ENCODE assay signal across 8 cellular contexts in the genomic region with DNA sequence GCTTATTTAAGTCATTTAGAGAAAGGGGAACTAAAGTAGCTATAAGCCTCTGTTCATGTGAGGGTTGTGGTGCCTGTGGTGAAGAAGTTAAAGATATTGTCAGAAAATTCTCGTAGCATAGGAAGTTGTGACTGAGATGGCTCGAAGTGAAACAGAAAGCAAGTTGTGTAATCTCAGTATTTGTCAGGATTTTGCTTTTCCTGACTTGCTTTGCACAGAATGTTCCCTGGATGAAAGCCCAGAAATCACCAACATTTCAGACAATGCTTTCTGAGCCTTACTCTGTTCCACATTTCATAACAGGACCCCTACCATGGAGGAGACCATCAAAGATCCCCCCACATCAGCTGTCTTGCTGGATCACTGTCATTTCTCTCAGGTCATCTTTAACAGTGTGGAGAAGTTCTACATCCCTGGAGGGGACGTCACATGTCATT. TPM values are rescaled to one million over a fixed set of nuclear protein-coding genes. Genes with fewer than 3 reads are reported as not detected.
A peak's percentile ranks its signal among the peaks of the same experiment; 100 is the strongest.
DNase-seq lines count a peak whose midpoint lies in the region; ATAC-seq, FAIRE-seq and TF ChIP-seq lines count a peak whose summit lies in the region.

No MANE protein-coding gene starts in this region.

- FAIRE-seq in endothelial cell of umbilical vein (lab: Jason Lieb, UNC), result peak; percentile 94

- H3K36me3 ChIP-seq in endothelial cell of umbilical vein (ENCODE audit: control insufficient read depth in 2 of 2, extremely low read depth in 1 of 2, insufficient read depth in 2 of 2, low read length in 2 of 2) (peaks cover 0 to 2% of the 10 kb centered on the region in 2 experiments), neuronal stem cell (replicated peaks in 1 of 2; ENCODE audit: control insufficient read depth in 2 of 2, insufficient read depth in 2 of 2, low read length in 2 of 2) (peaks cover 0 to 6% of the 10 kb centered on the region in 2 donors)

- no peaks in the 10 kb centered on the region for H3K9me1 ChIP-seq in endothelial cell of umbilical vein (replicated peaks; ENCODE audit: control insufficient read depth, extremely low read depth, insufficient read depth, low read length)

- peaks cover 5% of the 10 kb centered on the region for H3K79me1 ChIP-seq in neuronal stem cell (ENCODE audit: low read depth, low read length)

- no peaks in the 10 kb centered on the region for H3K9me3 Mint-ChIP-seq in natural killer cell

- no CpG with 5 or more reads among the region's 3 CpGs for WGBS in neuronal stem cell (ENCODE audit: extremely low coverage in 2 of 2, insufficient read length in 2 of 2, insufficient replicate concordance in 1 of 2), 2 donors

- H3K9me3 ChIP-seq in endothelial cell of umbilical vein (replicated peaks; ENCODE audit: control insufficient read depth, insufficient read depth, low read length) (no peaks in the 10 kb centered on the region), neuronal stem cell (replicated peaks in 1 of 2; ENCODE audit: control insufficient read depth in 2 of 2, insufficient read depth in 1 of 2, low read depth in 1 of 2, low read length in 2 of 2) (no peaks in the 10 kb centered on the region)

- dilution Hi-C loops in endothelial cell of umbilical vein (cut with MboI; ENCODE audit: extremely low pct_ligation_motif_present, low sequenced_read_pairs), result no loop called here

- no peak overlapping the region for H4K8ac ChIP-seq in neuronal stem cell (ENCODE audit: low read depth, low read length)

- no peak overlapping the region for H3K23ac ChIP-seq in neuronal stem cell (ENCODE audit: low read depth, low read length, poor library complexity)

- H3K27me3 Mint-ChIP-seq in natural killer cell (ENCODE audit: low read depth in 2 of 2), result no peaks in the 10 kb centered on the region

- H3K14ac ChIP-seq in neuronal stem cell (ENCODE audit: low read length), result no peak overlapping the region

- H3K4me1 ChIP-seq in endothelial cell of umbilical vein (ENCODE audit: control insufficient read depth, extremely low read depth, insufficient read depth, low read length) (peaks cover 18% of the 10 kb centered on the region), neuronal stem cell (ENCODE audit: control insufficient read depth in 2 of 2, insufficient read depth in 1 of 2, low read depth in 1 of 2, low read length in 2 of 2) (peaks cover 0 to 6% of the 10 kb centered on the region in 2 donors)

- intact Hi-C loops in endothelial cell of umbilical vein (cut with micrococcal nuclease) (no loop called here), natural killer cell (cut with micrococcal nuclease) (loop anchor here (1.0 kb wide), 1 partner anchor 10 kb away; a partner anchor contains a TSS)

- no peak overlapping the region for H3K4ac ChIP-seq in neuronal stem cell (ENCODE audit: low read length)

- H2BK12ac ChIP-seq in neuronal stem cell (ENCODE audit: low read length), result no peak overlapping the region

- H3K27me3 ChIP-seq in endothelial cell of umbilical vein (ENCODE audit: control insufficient read depth in 2 of 2, insufficient read depth in 2 of 2, low read length in 2 of 2), result no peaks in the 10 kb centered on the region
- H3K27me3 ChIP-seq in neuronal stem cell (ENCODE audit: control insufficient read depth in 3 of 3, insufficient read depth in 3 of 3, low read depth in 1 of 3, low read length in 3 of 3), result no peaks in the 10 kb centered on the region

- H3K4me1 Mint-ChIP-seq in natural killer cell, result peaks cover 38 to 42% of the 10 kb centered on the region in 2 donors

- H3K27ac Mint-ChIP-seq in natural killer cell, result peak overlapping the region; percentile 90 to 92

- CTCF ChIA-PET in endothelial cell of umbilical vein (lab: Charles Lee), result interaction anchor here (0.7 to 2.9 kb wide), 7 partner anchors 10 to 117 kb away, joined by 3 to 12 read pairs (median 4); a partner anchor contains a TSS
- CTCF ChIA-PET in HEK293T (lab: Yijun Ruan, JAX), result no interaction called here

- no peak for TF ChIP-seq CTCF in endothelial cell of umbilical vein (IDR thresholded peaks at IDR 0.05; ENCODE audit: extremely low read depth in 1 of 2, insufficient read depth in 1 of 2, low read depth in 1 of 2, low read length in 2 of 2)
- no peak for TF ChIP-seq CTCF in natural killer cell (IDR thresholded peaks at IDR 0.05)

- H3K4me3 Mint-ChIP-seq in natural killer cell, result peak overlapping the region; percentile 87

- H3K4me3 ChIP-seq in endothelial cell of umbilical vein (replicated peaks in 1 of 3; ENCODE audit: insufficient read depth in 1 of 3, low read depth in 1 of 3, low read length in 3 of 3), result peak overlapping the region; percentile 18 to 75 (median 37)
- no peak overlapping the region for H3K4me3 ChIP-seq in neuronal stem cell (ENCODE audit: low read length in 2 of 2)

- peaks cover 5% of the 10 kb centered on the region for H3K79me2 ChIP-seq in endothelial cell of umbilical vein (ENCODE audit: control insufficient read depth, insufficient read depth, low read length)

- H4K91ac ChIP-seq in neuronal stem cell (ENCODE audit: low read depth, low read length, poor library complexity), result no peak overlapping the region

- no peak overlapping the region for H2BK5ac ChIP-seq in neuronal stem cell (ENCODE audit: low read length)

- peaks cover 8% of the 10 kb centered on the region for H3K36me3 Mint-ChIP-seq in natural killer cell

- TF ChIP-seq POLR2A in endothelial cell of umbilical vein (IDR thresholded peaks at IDR 0.05; ENCODE audit: low read depth, low read length), result no peak

- DNase-seq in stimulated activated CD4-positive, alpha-beta T cell treated with anti-CD3 and anti-CD28 coated beads, Interleukin-4, amount 100 ng/mL, for 24 hours, result peak; percentile 41
- DNase-seq in stimulated activated CD4-positive, alpha-beta T cell treated with anti-CD3 and anti-CD28 coated beads, Interleukin-2, amount 100 ng/mL, for 48 hours, result no peak
- peak; percentile 85 for DNase-seq in SKM-1 (lab: John Stamatoyannopoulos, UW; ENCODE audit: unreplicated experiment)
- DNase-seq in endothelial cell of umbilical vein (ENCODE audit: low read depth, low spot score), result peak; percentile 80
- no peak for DNase-seq in natural killer cell
- no peak for DNase-seq in HEK293T (ENCODE audit: extremely low spot score)
- DNase-seq in neuronal stem cell (ENCODE audit: low spot score), result no peak

- H3K4me2 ChIP-seq in endothelial cell of umbilical vein (ENCODE audit: insufficient read depth, low read length), result peak overlapping the region; percentile 98
- no peak overlapping the region for H3K4me2 ChIP-seq in neuronal stem cell (ENCODE audit: insufficient read depth, low read length, poor library complexity, severe bottlenecking)

- no peak overlapping the region for H2BK15ac ChIP-seq in neuronal stem cell (ENCODE audit: low read length)

- H2AFZ ChIP-seq in endothelial cell of umbilical vein (ENCODE audit: low read depth, low read length) (peak overlapping the region; percentile 56), neuronal stem cell (ENCODE audit: low read length) (no peak overlapping the region)

- no peaks in the 10 kb centered on the region for H4K20me1 ChIP-seq in endothelial cell of umbilical vein (replicated peaks; ENCODE audit: control insufficient read depth, extremely low read depth, insufficient read depth, low read length)

- no peak overlapping the region for H3K18ac ChIP-seq in neuronal stem cell (ENCODE audit: low read length)

- peak; percentile 68 for ATAC-seq in HG03045 (IDR thresholded peaks at IDR 0.05; ENCODE audit: unreplicated experiment)
- ATAC-seq in natural killer cell, result peak; percentile 88 to 94 (median 91)

- H3K27ac ChIP-seq in endothelial cell of umbilical vein (ENCODE audit: insufficient read depth, low read depth, low read length), result peak overlapping the region; percentile 60
- no peak overlapping the region for H3K27ac ChIP-seq in neuronal stem cell (replicated peaks; ENCODE audit: low read length)

- H3K9ac ChIP-seq in endothelial cell of umbilical vein (replicated peaks; ENCODE audit: extremely low read depth, insufficient read depth, low read length) (peak overlapping the region; percentile 75), neuronal stem cell (ENCODE audit: low read depth, low read length, poor library complexity) (no peak overlapping the region)

- H2AK5ac ChIP-seq in neuronal stem cell (ENCODE audit: low read depth, low read length), result no peak overlapping the region

- no TSS peak for BruUV-seq in endothelial cell of umbilical vein (replicated peaks; lab: Mats Ljungman, UMichigan)

- POLR2A ChIA-PET in endothelial cell of umbilical vein (lab: Charles Lee) (interaction anchor here (0.7 kb wide), 3 partner anchors 8 to 236 kb away, joined by 3 to 5 read pairs (median 4); no protein-coding TSS in a partner anchor), HEK293T (lab: Yijun Ruan, JAX) (no interaction called here)

- no peak overlapping the region for H2BK120ac ChIP-seq in neuronal stem cell (ENCODE audit: low read depth, low read length)

RNA-seq across cellular contexts. Expression of a gene that starts 10.6 kb away (rescaled TPM):
- total RNA-seq in endothelial cell of umbilical vein, result 52.1 and 64.9 TPM in 2 replicates
- 20.6 and 22.0 TPM in 2 replicates for polyA plus RNA-seq in endothelial cell of umbilical vein
- polyA plus RNA-seq in endothelial cell of umbilical vein (2011; cell fraction: cytosol; rRNA removed), result 27.5 and 28.6 TPM in 2 replicates
- polyA plus RNA-seq in endothelial cell of umbilical vein (2011; cell fraction: nucleus; rRNA removed), result 41.7 and 53.4 TPM in 2 replicates
- polyA plus RNA-seq in endothelial cell of umbilical vein (2012), result 70.8 and 79.8 TPM in 2 replicates
- 83.3 and 99.1 TPM in 2 replicates for polyA minus RNA-seq in endothelial cell of umbilical vein
- 16.2 TPM for polyA minus RNA-seq in endothelial cell of umbilical vein (2011; cell fraction: cytosol; rRNA and poly(A)+ RNA removed)
- polyA minus RNA-seq in endothelial cell of umbilical vein (2011; cell fraction: nucleus; rRNA and poly(A)+ RNA removed), result 26.9 and 52.9 TPM in 2 replicates
- 100 to 1,000 TPM; 175 to 188 (median 179) TPM for total RNA-seq in natural killer cell
- 26.0 TPM for polyA plus RNA-seq in neuronal stem cell (2013, experiment 1 of 2)
- 24.4 TPM for polyA plus RNA-seq in neuronal stem cell (2013, experiment 2 of 2)

RNA-seq across cellular contexts. Expression of a gene that starts 24.4 kb away (rescaled TPM):
- total RNA-seq in endothelial cell of umbilical vein, result not detected in 2 replicates
- polyA plus RNA-seq in endothelial cell of umbilical vein, result not detected in 2 replicates
- not detected in 2 replicates for polyA plus RNA-seq in endothelial cell of umbilical vein (2011; cell fraction: cytosol; rRNA removed)
- not detected in 2 replicates for polyA plus RNA-seq in endothelial cell of umbilical vein (2011; cell fraction: nucleus; rRNA removed)
- polyA plus RNA-seq in endothelial cell of umbilical vein (2012), result not detected in 2 replicates
- not detected in 2 replicates for polyA minus RNA-seq in endothelial cell of umbilical vein
- polyA minus RNA-seq in endothelial cell of umbilical vein (2011; cell fraction: cytosol; rRNA and poly(A)+ RNA removed), result not detected
- not detected in 2 replicates for polyA minus RNA-seq in endothelial cell of umbilical vein (2011; cell fraction: nucleus; rRNA and poly(A)+ RNA removed)
- total RNA-seq in natural killer cell, result not detected
- 0.60 TPM for polyA plus RNA-seq in neuronal stem cell (2013, experiment 1 of 2)
- polyA plus RNA-seq in neuronal stem cell (2013, experiment 2 of 2), result 0.43 TPM

RNA-seq across cellular contexts. Expression of a gene that starts 51.2 kb away (rescaled TPM):
- total RNA-seq in endothelial cell of umbilical vein (93.8 and 95.1 TPM in 2 replicates), natural killer cell (10 to 100 TPM; 28.2 to 34.9 (median 34.5) TPM)
- polyA plus RNA-seq in endothelial cell of umbilical vein, result 704 and 802 TPM in 2 replicates
- polyA plus RNA-seq in endothelial cell of umbilical vein (2011; cell fraction: cytosol; rRNA removed), result 372 and 482 TPM in 2 replicates
- 124 and 142 TPM in 2 replicates for polyA plus RNA-seq in endothelial cell of umbilical vein (2011; cell fraction: nucleus; rRNA removed)
- 203 and 212 TPM in 2 replicates for polyA plus RNA-seq in endothelial cell of umbilical vein (2012)
- 151 and 152 TPM in 2 replicates for polyA minus RNA-seq in endothelial cell of umbilical vein
- polyA minus RNA-seq in endothelial cell of umbilical vein (2011; cell fraction: cytosol; rRNA and poly(A)+ RNA removed), result 85.4 TPM
- 19.4 and 23.7 TPM in 2 replicates for polyA minus RNA-seq in endothelial cell of umbilical vein (2011; cell fraction: nucleus; rRNA and poly(A)+ RNA removed)
- 115 TPM for polyA plus RNA-seq in neuronal stem cell (2013, experiment 1 of 2)
- 101 TPM for polyA plus RNA-seq in neuronal stem cell (2013, experiment 2 of 2)

Comparison
In these comparisons a context has a peak if more than half of its experiments do, and no peak if none do; other contexts are left out.
1. DNase-seq: peak in stimulated activated CD4-positive, alpha-beta T cell treated with anti-CD3 and anti-CD28 coated beads, Interleukin-4, amount 100 ng/mL, for 24 hours (single experiment), SKM-1 (single experiment) and endothelial cell of umbilical vein (single experiment); none in stimulated activated CD4-positive, alpha-beta T cell treated with anti-CD3 and anti-CD28 coated beads, Interleukin-2, amount 100 ng/mL, for 48 hours (0 of 2), natural killer cell (single experiment), HEK293T (single experiment) and neuronal stem cell (single experiment).
2. H3K4me3 ChIP-seq: peak in endothelial cell of umbilical vein (3 of 3); none in neuronal stem cell (0 of 2).